13 cellular contexts compared by ENCODE assay signal in genomic region chr7:28433604-28434254, GRCh38. TPM values are rescaled to one million over a fixed set of nuclear protein-coding genes. Genes with fewer than 3 reads are reported as not detected.
DNase-seq lines count a peak whose midpoint lies in the region; ATAC-seq and TF ChIP-seq lines count a peak whose summit lies in the region.
"Had no signal": no experiment of that assay in that cellular context is flagged by ENCODE, and none has a peak within 500 bp of the region (broad histone marks: within the 10 kb centered on the region; RNA-seq: fewer than 3 reads in every experiment).

No MANE protein-coding gene starts in this region.

- DNase-seq in ACHN (peak; percentile 77), SHP77 treated with DMSO at 0.1 percent for 48 hours (lab: John Stamatoyannopoulos, UW) (peak; percentile 16), glomerular visceral epithelial cell (ENCODE audit: extremely low spot score) (peak; percentile 77), activated gamma-delta T cell (lab: John Stamatoyannopoulos, UW) (no peak), NCI-H82 (lab: John Stamatoyannopoulos, UW) (no peak)
- DNase-seq in CD8-positive, alpha-beta memory T cell: no peak
- DNase-seq: C1 segment of cervical spinal cord, NCI-H2081 treated with DMSO at 0.1 percent for 48 hours had no signal

- POLR2A ChIA-PET in HEK293 (lab: Yijun Ruan, JAX): interaction anchor here (0.6 to 2.4 kb wide), 3 partner anchors 23 to 409 kb away, joined by 3 to 9 read pairs (median 8); no protein-coding TSS in a partner anchor
- POLR2A ChIA-PET in CD8-positive, alpha-beta memory T cell (lab: Charles Lee): no interaction called here

- no peak for TF ChIP-seq CTCF in HEK293 (tag by site-specific recombination; IDR thresholded peaks at IDR 0.05)

- peaks cover 38% of the 10 kb centered on the region for H3K4me1 ChIP-seq in HEK293 (ENCODE audit: control insufficient read depth, insufficient read depth, low read length)
- no peaks in the 10 kb centered on the region for H3K4me1 ChIP-seq in CD8-positive, alpha-beta memory T cell (ENCODE audit: insufficient read depth, low read length)

- H3K27me3 ChIP-seq in CD8-positive, alpha-beta memory T cell (ENCODE audit: insufficient read depth, low read length, poor library complexity, severe bottlenecking): no peaks in the 10 kb centered on the region
- H3K27me3 ChIP-seq: heart left ventricle had no signal

- peak overlapping the region; percentile 50 for H3K27ac ChIP-seq in HEK293 (ENCODE audit: extremely low read depth, low read depth, low read length)
- no peak overlapping the region for H3K27ac ChIP-seq in CD8-positive, alpha-beta memory T cell (ENCODE audit: low read depth, low read length)
- H3K27ac ChIP-seq: heart left ventricle had no signal

- ATAC-seq in esophagus mucosa: no peak

- no peaks in the 10 kb centered on the region for H3K4me1 Mint-ChIP-seq in CD8-positive, alpha-beta memory T cell
- H3K4me1 Mint-ChIP-seq: central memory CD8-positive, alpha-beta T cell had no signal

- in situ Hi-C loops in ACHN (cut with HindIII; ENCODE audit: low pct_ligation_motif_present, low pct_unique_long_range_greater_than_20kb, low sequenced_read_pairs): no loop called here

- H3K27ac Mint-ChIP-seq in CD8-positive, alpha-beta memory T cell: no peak overlapping the region

- H3K9me3 ChIP-seq in HEK293 (ENCODE audit: control insufficient read depth, insufficient read depth, low read depth, low read length): no peaks in the 10 kb centered on the region
- no peaks in the 10 kb centered on the region for H3K9me3 ChIP-seq in CD8-positive, alpha-beta memory T cell (ENCODE audit: low read length)
- H3K9me3 ChIP-seq: heart left ventricle had no signal

- H3K27me3 Mint-ChIP-seq in CD8-positive, alpha-beta memory T cell: peaks cover 7 to 38% of the 10 kb centered on the region in 2 donors

- no peaks in the 10 kb centered on the region for H3K9me3 Mint-ChIP-seq in CD8-positive, alpha-beta memory T cell
- H3K9me3 Mint-ChIP-seq: central memory CD8-positive, alpha-beta T cell had no signal

- CTCF ChIA-PET in HEK293 (lab: Yijun Ruan, JAX): interaction anchor here (0.6 to 1.5 kb wide), 5 partner anchors 44 to 232 kb away, joined by 3 read pairs; no protein-coding TSS in a partner anchor
- CTCF ChIA-PET in CD8-positive, alpha-beta memory T cell (lab: Charles Lee): no interaction called here

- no peak overlapping the region for H3K4me3 ChIP-seq in HEK293 (ENCODE audit: low read depth, low read length)
- H3K4me3 ChIP-seq in CD8-positive, alpha-beta memory T cell (ENCODE audit: low read length): no peak overlapping the region
- H3K4me3 ChIP-seq: heart left ventricle had no signal

- H3K36me3 Mint-ChIP-seq in CD8-positive, alpha-beta memory T cell: no peaks in the 10 kb centered on the region

- H3K36me3 ChIP-seq in HEK293 (ENCODE audit: control insufficient read depth in 2 of 2, insufficient read depth in 1 of 2, low read length in 2 of 2): no peaks in the 10 kb centered on the region
- no peaks in the 10 kb centered on the region for H3K36me3 ChIP-seq in CD8-positive, alpha-beta memory T cell (ENCODE audit: insufficient read depth, low read length)
- H3K36me3 ChIP-seq: heart left ventricle had no signal

- no peak overlapping the region for H3K4me3 Mint-ChIP-seq in CD8-positive, alpha-beta memory T cell
- H3K4me3 Mint-ChIP-seq: central memory CD8-positive, alpha-beta T cell had no signal

TF ChIP-seq in HEK293, 187 proteins besides CTCF, POLR2A, EP300 and RAD21 (continues in another document):
- no peak for TF ChIP-seq ZNF768 (tag by site-specific recombination; IDR thresholded peaks at IDR 0.05)
- TF ChIP-seq, protein P1, sequence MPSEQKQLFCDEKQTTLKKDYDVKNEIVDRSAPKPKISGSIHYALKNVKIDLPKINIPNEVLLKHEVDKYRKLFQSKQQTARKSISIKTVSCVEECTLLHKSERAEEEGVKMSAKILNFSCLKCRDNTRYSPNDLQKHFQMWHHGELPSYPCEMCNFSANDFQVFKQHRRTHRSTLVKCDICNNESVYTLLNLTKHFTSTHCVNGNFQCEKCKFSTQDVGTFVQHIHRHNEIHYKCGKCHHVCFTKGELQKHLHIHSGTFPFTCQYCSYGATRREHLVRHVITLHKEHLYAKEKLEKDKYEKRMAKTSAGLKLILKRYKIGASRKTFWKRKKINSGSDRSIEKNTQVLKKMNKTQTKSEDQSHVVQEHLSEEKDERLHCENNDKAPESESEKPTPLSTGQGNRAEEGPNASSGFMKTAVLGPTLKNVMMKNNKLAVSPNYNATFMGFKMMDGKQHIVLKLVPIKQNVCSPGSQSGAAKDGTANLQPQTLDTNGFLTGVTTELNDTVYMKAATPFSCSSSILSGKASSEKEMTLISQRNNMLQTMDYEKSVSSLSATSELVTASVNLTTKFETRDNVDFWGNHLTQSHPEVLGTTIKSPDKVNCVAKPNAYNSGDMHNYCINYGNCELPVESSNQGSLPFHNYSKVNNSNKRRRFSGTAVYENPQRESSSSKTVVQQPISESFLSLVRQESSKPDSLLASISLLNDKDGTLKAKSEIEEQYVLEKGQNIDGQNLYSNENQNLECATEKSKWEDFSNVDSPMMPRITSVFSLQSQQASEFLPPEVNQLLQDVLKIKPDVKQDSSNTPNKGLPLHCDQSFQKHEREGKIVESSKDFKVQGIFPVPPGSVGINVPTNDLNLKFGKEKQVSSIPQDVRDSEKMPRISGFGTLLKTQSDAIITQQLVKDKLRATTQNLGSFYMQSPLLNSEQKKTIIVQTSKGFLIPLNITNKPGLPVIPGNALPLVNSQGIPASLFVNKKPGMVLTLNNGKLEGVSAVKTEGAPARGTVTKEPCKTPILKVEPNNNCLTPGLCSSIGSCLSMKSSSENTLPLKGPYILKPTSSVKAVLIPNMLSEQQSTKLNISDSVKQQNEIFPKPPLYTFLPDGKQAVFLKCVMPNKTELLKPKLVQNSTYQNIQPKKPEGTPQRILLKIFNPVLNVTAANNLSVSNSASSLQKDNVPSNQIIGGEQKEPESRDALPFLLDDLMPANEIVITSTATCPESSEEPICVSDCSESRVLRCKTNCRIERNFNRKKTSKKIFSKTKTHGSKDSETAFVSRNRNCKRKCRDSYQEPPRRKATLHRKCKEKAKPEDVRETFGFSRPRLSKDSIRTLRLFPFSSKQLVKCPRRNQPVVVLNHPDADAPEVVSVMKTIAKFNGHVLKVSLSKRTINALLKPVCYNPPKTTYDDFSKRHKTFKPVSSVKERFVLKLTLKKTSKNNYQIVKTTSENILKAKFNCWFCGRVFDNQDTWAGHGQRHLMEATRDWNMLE (tag by site-specific recombination; conservative IDR thresholded peaks at IDR 0.05; ENCODE audit: low read depth): no peak
- TF ChIP-seq PRDM1 (tag by site-specific recombination; IDR thresholded peaks at IDR 0.05): peak; percentile 38; the same call in 1 of the 2 replicates
- TF ChIP-seq PRDM6 (tag by site-specific recombination; IDR thresholded peaks at IDR 0.05): peak; percentile 97
- TF ChIP-seq FEZF1 (tag by site-specific recombination; IDR thresholded peaks at IDR 0.05): peak; percentile 45; the same call in 1 of the 2 replicates
- TF ChIP-seq SP7 (tag by site-specific recombination; IDR thresholded peaks at IDR 0.05): peak; percentile 75
- peak; percentile 57; the same call in 1 of the 2 replicates for TF ChIP-seq ZEB2 (tag by site-specific recombination; IDR thresholded peaks at IDR 0.05)
- no peak for TF ChIP-seq KLF9 (tag by site-specific recombination; IDR thresholded peaks at IDR 0.05; ENCODE audit: low read depth)
- TF ChIP-seq, protein P2, sequence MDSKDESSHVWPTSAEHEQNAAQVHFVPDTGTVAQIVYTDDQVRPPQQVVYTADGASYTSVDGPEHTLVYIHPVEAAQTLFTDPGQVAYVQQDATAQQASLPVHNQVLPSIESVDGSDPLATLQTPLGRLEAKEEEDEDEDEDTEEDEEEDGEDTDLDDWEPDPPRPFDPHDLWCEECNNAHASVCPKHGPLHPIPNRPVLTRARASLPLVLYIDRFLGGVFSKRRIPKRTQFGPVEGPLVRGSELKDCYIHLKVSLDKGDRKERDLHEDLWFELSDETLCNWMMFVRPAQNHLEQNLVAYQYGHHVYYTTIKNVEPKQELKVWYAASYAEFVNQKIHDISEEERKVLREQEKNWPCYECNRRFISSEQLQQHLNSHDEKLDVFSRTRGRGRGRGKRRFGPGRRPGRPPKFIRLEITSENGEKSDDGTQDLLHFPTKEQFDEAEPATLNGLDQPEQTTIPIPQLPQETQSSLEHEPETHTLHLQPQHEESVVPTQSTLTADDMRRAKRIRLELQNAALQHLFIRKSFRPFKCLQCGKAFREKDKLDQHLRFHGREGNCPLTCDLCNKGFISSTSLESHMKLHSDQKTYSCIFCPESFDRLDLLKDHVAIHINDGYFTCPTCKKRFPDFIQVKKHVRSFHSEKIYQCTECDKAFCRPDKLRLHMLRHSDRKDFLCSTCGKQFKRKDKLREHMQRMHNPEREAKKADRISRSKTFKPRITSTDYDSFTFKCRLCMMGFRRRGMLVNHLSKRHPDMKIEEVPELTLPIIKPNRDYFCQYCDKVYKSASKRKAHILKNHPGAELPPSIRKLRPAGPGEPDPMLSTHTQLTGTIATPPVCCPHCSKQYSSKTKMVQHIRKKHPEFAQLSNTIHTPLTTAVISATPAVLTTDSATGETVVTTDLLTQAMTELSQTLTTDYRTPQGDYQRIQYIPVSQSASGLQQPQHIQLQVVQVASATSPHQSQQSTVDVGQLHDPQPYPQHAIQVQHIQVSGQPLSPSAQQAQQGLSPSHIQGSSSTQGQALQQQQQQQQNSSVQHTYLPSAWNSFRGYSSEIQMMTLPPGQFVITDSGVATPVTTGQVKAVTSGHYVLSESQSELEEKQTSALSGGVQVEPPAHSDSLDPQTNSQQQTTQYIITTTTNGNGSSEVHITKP (tag by site-specific recombination; IDR thresholded peaks at IDR 0.05): peak; percentile 10; the same call in 1 of the 2 replicates
- 0 out of 2 replicates have a peak, but pooled peaks have one; percentile 18 for TF ChIP-seq BCL11A (tag by site-specific recombination; IDR thresholded peaks at IDR 0.05; ENCODE audit: low read depth)
- no peak for TF ChIP-seq ZNF202 (tag by site-specific recombination; IDR thresholded peaks at IDR 0.05; ENCODE audit: borderline replicate concordance)

RNA-seq across cellular contexts. Expression of gene CREB5, which starts 21.4 kb away (rescaled TPM):
- not detected for total RNA-seq in CD8-positive, alpha-beta memory T cell
- polyA plus RNA-seq in CD8-positive, alpha-beta memory T cell: not detected
- total RNA-seq in esophagus mucosa: 2.5 TPM
- total RNA-seq: T-helper 1 cell treated with Interleukin-12 subunit alpha and Interleukin-12 subunit beta and Interleukin-4 antibody, amounts not matched to agents 30 ng/mL and 1 ng/mL, for 36 hours had no signal

Comparison
In these comparisons a context has a peak if more than half of its experiments do, and no peak if none do; other contexts are left out.
1. DNase-seq: peak in ACHN (single experiment), SHP77 treated with DMSO at 0.1 percent for 48 hours (single experiment) and glomerular visceral epithelial cell (single experiment); none in activated gamma-delta T cell (single experiment), CD8-positive, alpha-beta memory T cell (0 of 5) and NCI-H82 (single experiment).